In the genomic region with DNA sequence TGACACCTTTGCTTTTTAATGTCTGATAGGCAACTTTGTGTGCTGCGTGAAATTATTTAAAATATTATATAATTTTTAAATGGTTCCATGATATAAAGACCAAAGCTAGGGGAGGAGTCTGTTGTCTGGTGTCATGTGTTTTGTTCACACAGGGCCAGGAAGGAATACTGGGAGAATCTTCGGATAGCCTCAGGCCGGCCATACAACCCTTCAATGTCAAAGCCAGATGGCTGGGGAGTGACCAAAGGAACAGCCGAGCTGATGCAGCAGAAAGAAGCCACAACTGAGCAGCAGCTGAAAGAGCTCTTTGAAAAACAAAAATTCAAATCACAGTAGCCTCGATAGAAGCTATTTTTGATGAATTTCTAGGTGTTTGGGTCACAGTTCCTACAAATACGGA, we compare ENCODE assay signal across 1 cellular context.
TF ChIP-seq lines count a peak whose summit lies in the region.

No MANE protein-coding gene starts in this region.

TF ChIP-seq in GM23338, 12 proteins besides CTCF, POLR2A, EP300 and RAD21 (continued from another document):
- TF ChIP-seq ZNF462 (CRISPR knock-in tag; IDR thresholded peaks at IDR 0.05) (no peak), REST (IDR thresholded peaks at IDR 0.05; ENCODE audit: unreplicated experiment) (no peak), POLR2AphosphoS5 (IDR thresholded peaks at IDR 0.05; ENCODE audit: low read depth) (no peak), JUNB (IDR thresholded peaks at IDR 0.05; ENCODE audit: unreplicated experiment) (no peak), STAT1 (IDR thresholded peaks at IDR 0.05; ENCODE audit: unreplicated experiment) (no peak)
- TF ChIP-seq, protein P1, sequence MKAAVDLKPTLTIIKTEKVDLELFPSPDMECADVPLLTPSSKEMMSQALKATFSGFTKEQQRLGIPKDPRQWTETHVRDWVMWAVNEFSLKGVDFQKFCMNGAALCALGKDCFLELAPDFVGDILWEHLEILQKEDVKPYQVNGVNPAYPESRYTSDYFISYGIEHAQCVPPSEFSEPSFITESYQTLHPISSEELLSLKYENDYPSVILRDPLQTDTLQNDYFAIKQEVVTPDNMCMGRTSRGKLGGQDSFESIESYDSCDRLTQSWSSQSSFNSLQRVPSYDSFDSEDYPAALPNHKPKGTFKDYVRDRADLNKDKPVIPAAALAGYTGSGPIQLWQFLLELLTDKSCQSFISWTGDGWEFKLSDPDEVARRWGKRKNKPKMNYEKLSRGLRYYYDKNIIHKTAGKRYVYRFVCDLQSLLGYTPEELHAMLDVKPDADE (IDR thresholded peaks at IDR 0.05): no peak
